In the genomic region with DNA sequence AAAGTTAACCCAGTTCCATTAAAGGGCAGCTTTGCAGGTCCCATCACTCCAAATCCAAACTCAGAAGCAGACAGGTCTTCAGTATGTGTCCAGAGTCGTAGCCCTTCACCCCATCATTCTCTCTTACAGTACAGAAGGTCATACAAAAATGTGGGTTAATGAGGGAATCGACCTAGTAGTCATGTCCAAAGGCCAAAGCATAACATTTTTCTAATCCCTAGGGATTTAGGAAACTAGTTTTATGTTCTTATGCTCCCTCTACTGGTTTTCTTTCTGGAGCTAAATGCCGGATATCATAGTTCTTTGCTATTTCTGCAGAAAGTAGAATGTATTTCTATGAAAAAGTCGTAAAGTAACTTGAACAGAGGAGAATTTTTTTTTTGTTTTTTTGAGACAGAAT, we compare ENCODE assay signal across 9 cellular contexts.
A peak's percentile ranks its signal among the peaks of the same experiment; 100 is the strongest.
DNase-seq lines count a peak whose midpoint lies in the region; ATAC-seq and TF ChIP-seq lines count a peak whose summit lies in the region.
"Had no signal": no experiment of that assay in that cellular context is flagged by ENCODE, and none has a peak within 500 bp of the region (broad histone marks: within the 10 kb centered on the region; RNA-seq: fewer than 3 reads in every experiment).

No MANE protein-coding gene starts in this region.

- intact Hi-C loops in psoas muscle (cut with DNase I): loop anchor here in 1 of 2 donors (5.0 kb wide), 1 partner anchor 279 kb away; a partner anchor contains a TSS

- H3K9me3 ChIP-seq in SJSA1 (replicated peaks) (no peaks in the 10 kb centered on the region), psoas muscle (no peaks in the 10 kb centered on the region)

- peak; percentile 31 for TF ChIP-seq CTCF in psoas muscle (IDR thresholded peaks at IDR 0.05)

- ATAC-seq in psoas muscle: peak in 1 of 4 donors; percentile 56
- no peak for ATAC-seq in HG02642 (IDR thresholded peaks at IDR 0.05; ENCODE audit: poor library complexity, unreplicated experiment)

- no peak overlapping the region for H3K4me3 ChIP-seq in SJSA1
- H3K4me3 ChIP-seq in psoas muscle: no peak overlapping the region

- H3K27me3 ChIP-seq in SJSA1 (replicated peaks) (no peaks in the 10 kb centered on the region), psoas muscle (ENCODE audit: insufficient read depth in 3 of 3, low read length in 2 of 3) (no peaks in the 10 kb centered on the region)

- H3K36me3 ChIP-seq in SJSA1 (peaks cover 30% of the 10 kb centered on the region), psoas muscle (ENCODE audit: insufficient read depth in 1 of 2, low read depth in 1 of 2) (no peaks in the 10 kb centered on the region)

- peak overlapping the region; percentile 99 for H3K27ac ChIP-seq in SJSA1
- H3K27ac ChIP-seq in psoas muscle: no peak overlapping the region

- DNase-seq in DMS53 treated with DMSO at 0.1 percent for 48 hours (lab: John Stamatoyannopoulos, UW; ENCODE audit: unreplicated experiment) (peak; percentile 2), SJSA1 (ENCODE audit: low read depth in 1 of 2, low spot score in 2 of 2) (peak in 1 of 2 experiments; percentile 38), fibroblast of the conjunctiva (ENCODE audit: low read depth) (peak; percentile 60), psoas muscle (no peak)
- DNase-seq in activated CD4-positive, alpha-beta T cell treated with anti-CD3 and anti-CD28 coated beads, Interleukin-2, amount 50 U/mL, for 4 hours: no peak
- no peak for DNase-seq in stimulated activated CD8-positive, alpha-beta memory T cell treated with anti-CD3 and anti-CD28 coated beads, Interleukin-4, amount 100 ng/mL, for 48 hours
- DNase-seq in activated CD4-positive, alpha-beta T cell treated with anti-CD3 and anti-CD28 coated beads for 4 hours: no peak
- DNase-seq: naive B cell had no signal

- WGBS in psoas muscle, 3 donors: 43 to 57% (median 43%) methylated on average over 4 of the region's 4 CpGs

- H3K4me1 ChIP-seq in SJSA1 (replicated peaks) (peaks cover 68% of the 10 kb centered on the region), psoas muscle (no peaks in the 10 kb centered on the region)

Comparison
In these comparisons a context has a peak if more than half of its experiments do, and no peak if none do; other contexts are left out.
1. DNase-seq: peak in DMS53 treated with DMSO at 0.1 percent for 48 hours (single experiment) and fibroblast of the conjunctiva (single experiment); none in psoas muscle (0 of 2), activated CD4-positive, alpha-beta T cell treated with anti-CD3 and anti-CD28 coated beads, Interleukin-2, amount 50 U/mL, for 4 hours (0 of 2), stimulated activated CD8-positive, alpha-beta memory T cell treated with anti-CD3 and anti-CD28 coated beads, Interleukin-4, amount 100 ng/mL, for 48 hours (single experiment) and activated CD4-positive, alpha-beta T cell treated with anti-CD3 and anti-CD28 coated beads for 4 hours (0 of 2).